ENCODE assay signal across 1 cellular context in the genomic region with DNA sequence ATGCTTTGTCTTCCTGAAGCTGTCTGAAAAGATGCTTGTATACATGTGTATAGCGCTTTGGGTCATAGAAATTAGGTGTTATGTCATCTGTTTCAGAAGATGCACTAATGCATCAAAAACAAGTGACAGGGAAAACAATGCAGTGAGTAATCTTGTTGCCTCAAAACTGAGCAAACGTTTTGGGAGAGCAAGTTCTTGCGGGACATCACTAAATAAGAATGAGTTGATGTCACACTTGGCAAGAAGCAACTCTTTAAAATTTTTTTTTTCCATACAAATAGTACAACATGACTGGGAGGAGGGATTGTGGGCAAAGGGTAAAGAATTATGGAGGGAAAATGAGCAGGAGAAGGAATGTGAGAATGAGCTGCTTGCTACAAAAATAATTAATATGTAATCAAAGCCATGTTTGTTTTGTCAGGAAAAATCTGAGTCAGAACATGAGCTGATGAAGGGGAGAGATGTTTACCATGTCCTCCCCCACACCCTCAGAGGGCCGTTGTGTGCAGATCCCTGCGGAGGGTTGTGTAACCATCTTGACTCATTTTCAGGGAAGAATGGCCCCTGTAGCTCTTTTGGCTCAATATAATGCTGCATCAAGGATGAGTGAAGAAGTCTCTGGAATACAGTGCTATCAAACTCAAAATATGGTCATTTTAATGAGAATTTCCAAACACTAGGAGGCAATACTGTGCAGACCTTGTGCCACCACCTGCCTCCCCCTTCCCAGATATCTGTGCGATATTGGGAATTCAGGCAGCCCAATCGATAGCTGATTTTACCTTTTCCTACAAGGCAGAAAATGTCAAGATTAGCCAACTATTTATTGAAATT.
TF ChIP-seq lines count a peak whose summit lies in the region.

No MANE protein-coding gene starts in this region.

TF ChIP-seq in HepG2, 621 proteins besides CTCF, POLR2A, EP300 and RAD21 (continued from another document and continues in another):
- TF ChIP-seq SRSF4 (IDR thresholded peaks at IDR 0.05; ENCODE audit: low read depth, low read length, poor library complexity, severe bottlenecking) = no peak
- no peak for TF ChIP-seq SNAI1 (CRISPR knock-in tag; IDR thresholded peaks at IDR 0.05; ENCODE audit: borderline replicate concordance)
- TF ChIP-seq SUZ12 (IDR thresholded peaks at IDR 0.05; ENCODE audit: low read depth, low read length) = no peak
- TF ChIP-seq, protein P1, sequence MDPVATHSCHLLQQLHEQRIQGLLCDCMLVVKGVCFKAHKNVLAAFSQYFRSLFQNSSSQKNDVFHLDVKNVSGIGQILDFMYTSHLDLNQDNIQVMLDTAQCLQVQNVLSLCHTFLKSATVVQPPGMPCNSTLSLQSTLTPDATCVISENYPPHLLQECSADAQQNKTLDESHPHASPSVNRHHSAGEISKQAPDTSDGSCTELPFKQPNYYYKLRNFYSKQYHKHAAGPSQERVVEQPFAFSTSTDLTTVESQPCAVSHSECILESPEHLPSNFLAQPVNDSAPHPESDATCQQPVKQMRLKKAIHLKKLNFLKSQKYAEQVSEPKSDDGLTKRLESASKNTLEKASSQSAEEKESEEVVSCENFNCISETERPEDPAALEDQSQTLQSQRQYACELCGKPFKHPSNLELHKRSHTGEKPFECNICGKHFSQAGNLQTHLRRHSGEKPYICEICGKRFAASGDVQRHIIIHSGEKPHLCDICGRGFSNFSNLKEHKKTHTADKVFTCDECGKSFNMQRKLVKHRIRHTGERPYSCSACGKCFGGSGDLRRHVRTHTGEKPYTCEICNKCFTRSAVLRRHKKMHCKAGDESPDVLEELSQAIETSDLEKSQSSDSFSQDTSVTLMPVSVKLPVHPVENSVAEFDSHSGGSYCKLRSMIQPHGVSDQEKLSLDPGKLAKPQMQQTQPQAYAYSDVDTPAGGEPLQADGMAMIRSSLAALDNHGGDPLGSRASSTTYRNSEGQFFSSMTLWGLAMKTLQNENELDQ (CRISPR knock-in tag; IDR thresholded peaks at IDR 0.05; ENCODE audit: borderline replicate concordance) = no peak
- TF ChIP-seq, protein P2, sequence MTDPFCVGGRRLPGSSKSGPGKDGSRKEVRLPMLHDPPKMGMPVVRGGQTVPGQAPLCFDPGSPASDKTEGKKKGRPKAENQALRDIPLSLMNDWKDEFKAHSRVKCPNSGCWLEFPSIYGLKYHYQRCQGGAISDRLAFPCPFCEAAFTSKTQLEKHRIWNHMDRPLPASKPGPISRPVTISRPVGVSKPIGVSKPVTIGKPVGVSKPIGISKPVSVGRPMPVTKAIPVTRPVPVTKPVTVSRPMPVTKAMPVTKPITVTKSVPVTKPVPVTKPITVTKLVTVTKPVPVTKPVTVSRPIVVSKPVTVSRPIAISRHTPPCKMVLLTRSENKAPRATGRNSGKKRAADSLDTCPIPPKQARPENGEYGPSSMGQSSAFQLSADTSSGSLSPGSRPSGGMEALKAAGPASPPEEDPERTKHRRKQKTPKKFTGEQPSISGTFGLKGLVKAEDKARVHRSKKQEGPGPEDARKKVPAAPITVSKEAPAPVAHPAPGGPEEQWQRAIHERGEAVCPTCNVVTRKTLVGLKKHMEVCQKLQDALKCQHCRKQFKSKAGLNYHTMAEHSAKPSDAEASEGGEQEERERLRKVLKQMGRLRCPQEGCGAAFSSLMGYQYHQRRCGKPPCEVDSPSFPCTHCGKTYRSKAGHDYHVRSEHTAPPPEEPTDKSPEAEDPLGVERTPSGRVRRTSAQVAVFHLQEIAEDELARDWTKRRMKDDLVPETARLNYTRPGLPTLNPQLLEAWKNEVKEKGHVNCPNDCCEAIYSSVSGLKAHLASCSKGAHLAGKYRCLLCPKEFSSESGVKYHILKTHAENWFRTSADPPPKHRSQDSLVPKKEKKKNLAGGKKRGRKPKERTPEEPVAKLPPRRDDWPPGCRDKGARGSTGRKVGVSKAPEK (CRISPR knock-in tag; IDR thresholded peaks at IDR 0.05; ENCODE audit: borderline replicate concordance) = no peak
- TF ChIP-seq ZSCAN20 (CRISPR knock-in tag; IDR thresholded peaks at IDR 0.05; ENCODE audit: borderline replicate concordance) = no peak
- TF ChIP-seq FOXA1 (IDR thresholded peaks at IDR 0.05) = peak; percentile 81
- peak; percentile 89 for TF ChIP-seq FOXA1 (CRISPR knock-in tag; IDR thresholded peaks at IDR 0.05)
- TF ChIP-seq RFXAP (CRISPR knock-in tag; IDR thresholded peaks at IDR 0.05; ENCODE audit: borderline replicate concordance) = no peak
- TF ChIP-seq ZNF782 (CRISPR knock-in tag; IDR thresholded peaks at IDR 0.05; ENCODE audit: borderline replicate concordance) = no peak
- no peak for TF ChIP-seq ZNF7 (CRISPR knock-in tag; IDR thresholded peaks at IDR 0.05)
- TF ChIP-seq RAD51 (IDR thresholded peaks at IDR 0.05; ENCODE audit: borderline replicate concordance) = no peak
- no peak for TF ChIP-seq ZNF510 (CRISPR knock-in tag; IDR thresholded peaks at IDR 0.05; ENCODE audit: low read depth)
- no peak; the same call in 1 of the 2 replicates for TF ChIP-seq SMC3 (IDR thresholded peaks at IDR 0.05; ENCODE audit: low read length)
- no peak for TF ChIP-seq STAT6 (CRISPR knock-in tag; IDR thresholded peaks at IDR 0.05; ENCODE audit: borderline replicate concordance)
- no peak for TF ChIP-seq ZNF720 (CRISPR knock-in tag; IDR thresholded peaks at IDR 0.05)
- no peak; the same call in 1 of the 2 replicates for TF ChIP-seq ETV5 (CRISPR knock-in tag; IDR thresholded peaks at IDR 0.05; ENCODE audit: borderline replicate concordance)
- TF ChIP-seq ZFP36 (IDR thresholded peaks at IDR 0.05; ENCODE audit: borderline replicate concordance, low read depth, low read length, partially characterized antibody) = no peak
- TF ChIP-seq, protein P3, sequence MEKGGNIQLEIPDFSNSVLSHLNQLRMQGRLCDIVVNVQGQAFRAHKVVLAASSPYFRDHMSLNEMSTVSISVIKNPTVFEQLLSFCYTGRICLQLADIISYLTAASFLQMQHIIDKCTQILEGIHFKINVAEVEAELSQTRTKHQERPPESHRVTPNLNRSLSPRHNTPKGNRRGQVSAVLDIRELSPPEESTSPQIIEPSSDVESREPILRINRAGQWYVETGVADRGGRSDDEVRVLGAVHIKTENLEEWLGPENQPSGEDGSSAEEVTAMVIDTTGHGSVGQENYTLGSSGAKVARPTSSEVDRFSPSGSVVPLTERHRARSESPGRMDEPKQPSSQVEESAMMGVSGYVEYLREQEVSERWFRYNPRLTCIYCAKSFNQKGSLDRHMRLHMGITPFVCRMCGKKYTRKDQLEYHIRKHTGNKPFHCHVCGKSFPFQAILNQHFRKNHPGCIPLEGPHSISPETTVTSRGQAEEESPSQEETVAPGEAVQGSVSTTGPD (CRISPR knock-in tag; IDR thresholded peaks at IDR 0.05) = no peak
- TF ChIP-seq ZNF441 (CRISPR knock-in tag; IDR thresholded peaks at IDR 0.05; ENCODE audit: borderline replicate concordance) = no peak
- TF ChIP-seq MXD3 (CRISPR knock-in tag; IDR thresholded peaks at IDR 0.05) = no peak
- peak; percentile 73; the same call in 1 of the 2 replicates for TF ChIP-seq SIX4 (CRISPR knock-in tag; IDR thresholded peaks at IDR 0.05)
- TF ChIP-seq ZNF792 (CRISPR knock-in tag; IDR thresholded peaks at IDR 0.05) = 0 out of 2 replicates have a peak, but pooled peaks have one; percentile 31
- TF ChIP-seq KMT2A (CRISPR knock-in tag; IDR thresholded peaks at IDR 0.05) = peak; percentile 30; the same call in 1 of the 2 replicates
- peak; percentile 36; the same call in 1 of the 2 replicates for TF ChIP-seq HNF1A (IDR thresholded peaks at IDR 0.05; ENCODE audit: low read depth)
- peak; percentile 42; the same call in 1 of the 2 replicates for TF ChIP-seq HNF1A (CRISPR knock-in tag; IDR thresholded peaks at IDR 0.05; ENCODE audit: borderline replicate concordance)
- no peak for TF ChIP-seq ZNF740 (CRISPR knock-in tag; IDR thresholded peaks at IDR 0.05)
- TF ChIP-seq ZNF766 (CRISPR knock-in tag; IDR thresholded peaks at IDR 0.05; ENCODE audit: borderline replicate concordance) = no peak
- peak; percentile 89 for TF ChIP-seq TBX2 (CRISPR knock-in tag; IDR thresholded peaks at IDR 0.05; ENCODE audit: borderline replicate concordance)
- no peak for TF ChIP-seq PBX2 (CRISPR knock-in tag; IDR thresholded peaks at IDR 0.05)
- TF ChIP-seq ZNF10 (CRISPR knock-in tag; IDR thresholded peaks at IDR 0.05; ENCODE audit: borderline replicate concordance, low read depth) = no peak
- TF ChIP-seq ZNF800 (CRISPR knock-in tag; IDR thresholded peaks at IDR 0.05) = no peak
- TF ChIP-seq GPN1 (CRISPR knock-in tag; IDR thresholded peaks at IDR 0.05; ENCODE audit: borderline replicate concordance) = no peak
